In the genomic region with DNA sequence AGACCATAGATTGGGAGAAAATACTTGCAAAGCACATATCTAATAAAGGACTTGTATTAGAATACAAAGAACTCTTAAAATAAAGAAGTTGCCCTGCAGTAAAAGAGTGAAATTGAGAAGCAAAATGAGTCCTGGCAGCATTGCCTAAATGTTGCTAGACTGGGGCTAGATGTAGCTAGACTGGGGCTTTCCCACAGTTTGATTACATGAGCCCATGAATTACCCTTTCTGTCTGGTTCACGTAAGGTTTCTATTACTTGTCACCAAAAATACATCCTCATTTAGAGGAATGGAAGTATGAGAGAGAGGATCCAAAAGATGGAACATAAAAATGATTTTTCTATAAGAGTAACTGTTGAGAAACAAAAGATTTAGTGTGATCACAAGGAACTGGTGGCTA, we compare ENCODE assay signal across 1 cellular context.
TF ChIP-seq lines count a peak whose summit lies in the region.

No MANE protein-coding gene starts in this region.

TF ChIP-seq in GM12878, 131 proteins besides CTCF, POLR2A, EP300 and RAD21 (continued from another document):
- no peak for TF ChIP-seq ZNF384 (IDR thresholded peaks at IDR 0.05; ENCODE audit: borderline replicate concordance, low read depth, low read length)
